Comparison of ENCODE assay signal across 1 cellular context in genomic region chr21:42923553-42924432, GRCh38.
TF ChIP-seq lines count a peak whose summit lies in the region.

No MANE protein-coding gene starts in this region.

TF ChIP-seq in K562, 482 proteins besides CTCF, POLR2A, EP300 and RAD21 (continued from another document and continues in another):
- peak; percentile 38 to 70; a peak in 1 of 4 replicates for TF ChIP-seq BCLAF1 (IDR thresholded peaks at IDR 0.05; ENCODE audit: borderline replicate concordance in 1 of 2, control insufficient read depth in 1 of 2, low read depth in 2 of 2, low read length in 1 of 2)
- peak; percentile 37; the same call in 1 of the 2 replicates for TF ChIP-seq ZNF263 (CRISPR knock-in tag; IDR thresholded peaks at IDR 0.05; ENCODE audit: borderline replicate concordance)
- TF ChIP-seq FOXO4 (CRISPR knock-in tag; IDR thresholded peaks at IDR 0.05), result no peak
- TF ChIP-seq, protein P1, sequence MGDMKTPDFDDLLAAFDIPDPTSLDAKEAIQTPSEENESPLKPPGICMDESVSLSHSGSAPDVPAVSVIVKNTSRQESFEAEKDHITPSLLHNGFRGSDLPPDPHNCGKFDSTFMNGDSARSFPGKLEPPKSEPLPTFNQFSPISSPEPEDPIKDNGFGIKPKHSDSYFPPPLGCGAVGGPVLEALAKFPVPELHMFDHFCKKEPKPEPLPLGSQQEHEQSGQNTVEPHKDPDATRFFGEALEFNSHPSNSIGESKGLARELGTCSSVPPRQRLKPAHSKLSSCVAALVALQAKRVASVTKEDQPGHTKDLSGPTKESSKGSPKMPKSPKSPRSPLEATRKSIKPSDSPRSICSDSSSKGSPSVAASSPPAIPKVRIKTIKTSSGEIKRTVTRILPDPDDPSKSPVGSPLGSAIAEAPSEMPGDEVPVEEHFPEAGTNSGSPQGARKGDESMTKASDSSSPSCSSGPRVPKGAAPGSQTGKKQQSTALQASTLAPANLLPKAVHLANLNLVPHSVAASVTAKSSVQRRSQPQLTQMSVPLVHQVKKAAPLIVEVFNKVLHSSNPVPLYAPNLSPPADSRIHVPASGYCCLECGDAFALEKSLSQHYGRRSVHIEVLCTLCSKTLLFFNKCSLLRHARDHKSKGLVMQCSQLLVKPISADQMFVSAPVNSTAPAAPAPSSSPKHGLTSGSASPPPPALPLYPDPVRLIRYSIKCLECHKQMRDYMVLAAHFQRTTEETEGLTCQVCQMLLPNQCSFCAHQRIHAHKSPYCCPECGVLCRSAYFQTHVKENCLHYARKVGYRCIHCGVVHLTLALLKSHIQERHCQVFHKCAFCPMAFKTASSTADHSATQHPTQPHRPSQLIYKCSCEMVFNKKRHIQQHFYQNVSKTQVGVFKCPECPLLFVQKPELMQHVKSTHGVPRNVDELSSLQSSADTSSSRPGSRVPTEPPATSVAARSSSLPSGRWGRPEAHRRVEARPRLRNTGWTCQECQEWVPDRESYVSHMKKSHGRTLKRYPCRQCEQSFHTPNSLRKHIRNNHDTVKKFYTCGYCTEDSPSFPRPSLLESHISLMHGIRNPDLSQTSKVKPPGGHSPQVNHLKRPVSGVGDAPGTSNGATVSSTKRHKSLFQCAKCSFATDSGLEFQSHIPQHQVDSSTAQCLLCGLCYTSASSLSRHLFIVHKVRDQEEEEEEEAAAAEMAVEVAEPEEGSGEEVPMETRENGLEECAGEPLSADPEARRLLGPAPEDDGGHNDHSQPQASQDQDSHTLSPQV (IDR thresholded peaks at IDR 0.05), result peak; percentile 91
- peak; percentile 67 for TF ChIP-seq ESRRA (IDR thresholded peaks at IDR 0.05; ENCODE audit: borderline replicate concordance, low read depth)
- peak; percentile 65 for TF ChIP-seq HDAC3 (IDR thresholded peaks at IDR 0.05; ENCODE audit: borderline replicate concordance, partially characterized antibody)
- TF ChIP-seq ZNF253 (CRISPR knock-in tag; conservative IDR thresholded peaks at IDR 0.05), result 0 out of 2 replicates have a peak, but pooled peaks have one; percentile 16
- TF ChIP-seq YY1 (IDR thresholded peaks at IDR 0.05; ENCODE audit: borderline replicate concordance in 1 of 3, control insufficient read depth in 1 of 3, extremely low read depth in 1 of 3, insufficient read depth in 3 of 3, insufficient read length in 1 of 3, insufficient replicate concordance in 2 of 3, low read depth in 1 of 3, low read length in 2 of 3), result peak in 2 of 3 experiments; percentile 5 to 20
- TF ChIP-seq, protein P2, sequence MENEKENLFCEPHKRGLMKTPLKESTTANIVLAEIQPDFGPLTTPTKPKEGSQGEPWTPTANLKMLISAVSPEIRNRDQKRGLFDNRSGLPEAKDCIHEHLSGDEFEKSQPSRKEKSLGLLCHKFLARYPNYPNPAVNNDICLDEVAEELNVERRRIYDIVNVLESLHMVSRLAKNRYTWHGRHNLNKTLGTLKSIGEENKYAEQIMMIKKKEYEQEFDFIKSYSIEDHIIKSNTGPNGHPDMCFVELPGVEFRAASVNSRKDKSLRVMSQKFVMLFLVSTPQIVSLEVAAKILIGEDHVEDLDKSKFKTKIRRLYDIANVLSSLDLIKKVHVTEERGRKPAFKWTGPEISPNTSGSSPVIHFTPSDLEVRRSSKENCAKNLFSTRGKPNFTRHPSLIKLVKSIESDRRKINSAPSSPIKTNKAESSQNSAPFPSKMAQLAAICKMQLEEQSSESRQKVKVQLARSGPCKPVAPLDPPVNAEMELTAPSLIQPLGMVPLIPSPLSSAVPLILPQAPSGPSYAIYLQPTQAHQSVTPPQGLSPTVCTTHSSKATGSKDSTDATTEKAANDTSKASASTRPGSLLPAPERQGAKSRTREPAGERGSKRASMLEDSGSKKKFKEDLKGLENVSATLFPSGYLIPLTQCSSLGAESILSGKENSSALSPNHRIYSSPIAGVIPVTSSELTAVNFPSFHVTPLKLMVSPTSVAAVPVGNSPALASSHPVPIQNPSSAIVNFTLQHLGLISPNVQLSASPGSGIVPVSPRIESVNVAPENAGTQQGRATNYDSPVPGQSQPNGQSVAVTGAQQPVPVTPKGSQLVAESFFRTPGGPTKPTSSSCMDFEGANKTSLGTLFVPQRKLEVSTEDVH (IDR thresholded peaks at IDR 0.05; ENCODE audit: low read depth, partially characterized antibody), result peak; percentile 97
- 0 out of 2 replicates have a peak, but pooled peaks have one; percentile 34 for TF ChIP-seq FOXP1 (CRISPR knock-in tag; IDR thresholded peaks at IDR 0.05)
- TF ChIP-seq CBX5 (IDR thresholded peaks at IDR 0.05; ENCODE audit: borderline replicate concordance, low read depth), result 0 out of 2 replicates have a peak, but pooled peaks have one; percentile 13
- TF ChIP-seq MNT (conservative IDR thresholded peaks at IDR 0.05), result peak in 1 of 2 experiments; percentile 85; a peak in 3 of 4 replicates
- TF ChIP-seq, protein P3, sequence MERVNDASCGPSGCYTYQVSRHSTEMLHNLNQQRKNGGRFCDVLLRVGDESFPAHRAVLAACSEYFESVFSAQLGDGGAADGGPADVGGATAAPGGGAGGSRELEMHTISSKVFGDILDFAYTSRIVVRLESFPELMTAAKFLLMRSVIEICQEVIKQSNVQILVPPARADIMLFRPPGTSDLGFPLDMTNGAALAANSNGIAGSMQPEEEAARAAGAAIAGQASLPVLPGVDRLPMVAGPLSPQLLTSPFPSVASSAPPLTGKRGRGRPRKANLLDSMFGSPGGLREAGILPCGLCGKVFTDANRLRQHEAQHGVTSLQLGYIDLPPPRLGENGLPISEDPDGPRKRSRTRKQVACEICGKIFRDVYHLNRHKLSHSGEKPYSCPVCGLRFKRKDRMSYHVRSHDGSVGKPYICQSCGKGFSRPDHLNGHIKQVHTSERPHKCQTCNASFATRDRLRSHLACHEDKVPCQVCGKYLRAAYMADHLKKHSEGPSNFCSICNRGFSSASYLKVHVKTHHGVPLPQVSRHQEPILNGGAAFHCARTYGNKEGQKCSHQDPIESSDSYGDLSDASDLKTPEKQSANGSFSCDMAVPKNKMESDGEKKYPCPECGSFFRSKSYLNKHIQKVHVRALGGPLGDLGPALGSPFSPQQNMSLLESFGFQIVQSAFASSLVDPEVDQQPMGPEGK (CRISPR knock-in tag; IDR thresholded peaks at IDR 0.05; ENCODE audit: borderline replicate concordance), result no peak
- peak; percentile 86 for TF ChIP-seq ZNF407 (IDR thresholded peaks at IDR 0.05; ENCODE audit: low read depth)
- 0 out of 4 replicates have a peak, but pooled peaks have one; percentile 53 to 71 for TF ChIP-seq MCM7 (IDR thresholded peaks at IDR 0.05)
- TF ChIP-seq PTRF (tag; IDR thresholded peaks at IDR 0.05), result no peak
- TF ChIP-seq PTBP1 (IDR thresholded peaks at IDR 0.05; ENCODE audit: low read depth, low read length), result 0 out of 2 replicates have a peak, but pooled peaks have one; percentile 34
- peak; percentile 48; the same call in 1 of the 2 replicates for TF ChIP-seq CREM (IDR thresholded peaks at IDR 0.05; ENCODE audit: low read depth)
- no peak for TF ChIP-seq POLR2AphosphoS2 (IDR thresholded peaks at IDR 0.05; ENCODE audit: low read length)
- peak; percentile 87 for TF ChIP-seq GABPA (tag; conservative IDR thresholded peaks at IDR 0.05; ENCODE audit: low read depth)
- no peak for TF ChIP-seq ZNF77 (CRISPR knock-in tag; IDR thresholded peaks at IDR 0.05)
- TF ChIP-seq BCOR (IDR thresholded peaks at IDR 0.05), result peak; percentile 89
- peak; percentile 91 for TF ChIP-seq DPF2 (IDR thresholded peaks at IDR 0.05)
- no peak for TF ChIP-seq RUNX1 (IDR thresholded peaks at IDR 0.05; ENCODE audit: low read depth)
- TF ChIP-seq KDM5B (IDR thresholded peaks at IDR 0.05; ENCODE audit: insufficient replicate concordance, low read depth, low read length), result peak; percentile 53
- peak; percentile 90 for TF ChIP-seq GATAD2A (IDR thresholded peaks at IDR 0.05)
- 0 out of 2 replicates have a peak, but pooled peaks have one; percentile 31 for TF ChIP-seq ZKSCAN1 (IDR thresholded peaks at IDR 0.05; ENCODE audit: low read depth, low read length)
